ENCODE assay signal across 8 cellular contexts in genomic region chr15:59048897-59049296, GRCh38.
"Had no signal": no experiment of that assay in that cellular context is flagged by ENCODE, and none has a peak within 500 bp of the region (broad histone marks: within the 10 kb centered on the region; RNA-seq: fewer than 3 reads in every experiment).

No MANE protein-coding gene starts in this region.

- H3K27ac Mint-ChIP-seq: GM23338 had no signal

- H3K4me2 ChIP-seq: GM23338 had no signal

- H3K9me3 Mint-ChIP-seq: GM23338, H9 had no signal

- ATAC-seq: GM23338, K562 had no signal

- FAIRE-seq: H1, H54, K562 had no signal

- DNase-seq: H9, HCEC 1CT, IMR-90 had no signal

- H3K4me3 ChIP-seq: GM23338, K562 had no signal

- H3K4me1 Mint-ChIP-seq: GM23338, H9 had no signal

- H2AFZ ChIP-seq: GM23338 had no signal

- H3K4me3 Mint-ChIP-seq: GM23338, H9 had no signal

- H3K27ac ChIP-seq: HL-60 had no signal
